ENCODE assay signal across 17 cellular contexts in the genomic region with DNA sequence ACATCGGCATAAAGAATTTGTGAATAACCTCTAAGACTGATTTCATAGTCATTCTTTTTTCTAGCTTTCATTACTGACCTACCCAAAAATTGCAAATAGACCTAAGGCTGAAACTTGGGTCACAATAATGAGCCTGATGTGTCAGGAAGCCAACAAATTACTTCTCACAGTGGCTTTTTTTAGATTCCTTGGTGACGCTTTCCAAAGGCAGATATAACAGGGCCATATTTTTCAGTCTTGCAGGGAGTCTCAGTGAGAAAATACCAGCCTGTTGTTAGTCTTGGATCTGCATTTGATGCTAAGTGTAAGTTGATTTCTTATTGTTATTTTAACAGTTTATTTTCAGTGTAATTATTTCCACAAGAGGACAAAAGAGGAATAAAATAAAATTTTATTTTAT.
"Had no signal": no experiment of that assay in that cellular context is flagged by ENCODE, and none has a peak within 500 bp of the region (broad histone marks: within the 10 kb centered on the region; RNA-seq: fewer than 3 reads in every experiment).

No MANE protein-coding gene starts in this region.

- H3K27me3 ChIP-seq: colonic mucosa, esophagus muscularis mucosa, gastrocnemius medialis, heart right ventricle, left lung had no signal

- H3K4me1 ChIP-seq: colonic mucosa, heart right ventricle, left lung, lower lobe of right lung had no signal

- H3K27ac ChIP-seq: colonic mucosa, esophagus muscularis mucosa, gastrocnemius medialis, heart right ventricle, left lung, lower lobe of right lung had no signal

- ATAC-seq: gastrocnemius medialis; heart right ventricle; left cardiac atrium; left lung; left ventricle myocardium superior; lower lobe of right lung; naive thymus-derived CD4-positive, alpha-beta T cell had no signal

- H3K4me3 ChIP-seq: colonic mucosa, esophagus muscularis mucosa, gastrocnemius medialis, heart right ventricle, left lung, lower lobe of right lung had no signal

- DNase-seq: colonic mucosa; cortex of kidney; effector CD8-positive, alpha-beta T cell; foreskin melanocyte; gastrocnemius medialis; glutamatergic neuron; head of caudate nucleus; heart right ventricle; hippocampal formation; left cardiac atrium; left lung; left ventricle myocardium superior; lower lobe of right lung; mesendoderm; midbrain; naive thymus-derived CD4-positive, alpha-beta T cell had no signal

- H3K9me3 ChIP-seq: colonic mucosa, esophagus muscularis mucosa, gastrocnemius medialis, left lung, lower lobe of right lung had no signal

- H3K36me3 ChIP-seq: colonic mucosa, esophagus muscularis mucosa, gastrocnemius medialis, heart right ventricle, left lung, lower lobe of right lung had no signal
